9 cellular contexts compared by ENCODE assay signal in genomic region chr6:162856885-162857284, GRCh38.
DNase-seq lines count a peak whose midpoint lies in the region; ATAC-seq lines count a peak whose summit lies in the region.
"Had no signal": no experiment of that assay in that cellular context is flagged by ENCODE, and none has a peak within 500 bp of the region (broad histone marks: within the 10 kb centered on the region; RNA-seq: fewer than 3 reads in every experiment).

No MANE protein-coding gene starts in this region.

- H3K27me3 Mint-ChIP-seq in activated CD4-positive, alpha-beta memory T cell treated with anti-CD3 and anti-CD28 coated beads, Interleukin-2, amount 10 ng/mL, durations not matched to agents 7 days and 5 days = no peaks in the 10 kb centered on the region
- H3K27me3 Mint-ChIP-seq: B cell had no signal

- POLR2A ChIA-PET in activated CD4-positive, alpha-beta memory T cell treated with anti-CD3 and anti-CD28 coated beads, Interleukin-2, amount 10 ng/mL, durations not matched to agents 7 days and 5 days (lab: Charles Lee) = no interaction called here

- no peaks in the 10 kb centered on the region for H3K36me3 ChIP-seq in NT2/D1 (ENCODE audit: insufficient read depth, insufficient read length, low read length)
- no peaks in the 10 kb centered on the region for H3K36me3 ChIP-seq in endocrine pancreas (ENCODE audit: control insufficient read depth, insufficient read depth, low read length)

- no peaks in the 10 kb centered on the region for H3K36me3 Mint-ChIP-seq in activated CD4-positive, alpha-beta memory T cell treated with anti-CD3 and anti-CD28 coated beads, Interleukin-2, amount 10 ng/mL, durations not matched to agents 7 days and 5 days (ENCODE audit: low read depth)

- H3K9me3 Mint-ChIP-seq in activated CD4-positive, alpha-beta memory T cell treated with anti-CD3 and anti-CD28 coated beads, Interleukin-2, amount 10 ng/mL, durations not matched to agents 7 days and 5 days = no peaks in the 10 kb centered on the region

- no peaks in the 10 kb centered on the region for H3K4me1 Mint-ChIP-seq in activated CD4-positive, alpha-beta memory T cell treated with anti-CD3 and anti-CD28 coated beads, Interleukin-2, amount 10 ng/mL, durations not matched to agents 7 days and 5 days
- H3K4me1 Mint-ChIP-seq: B cell had no signal

- peak; percentile 4 for DNase-seq in NCI-H446 treated with DMSO at 0.1 percent for 48 hours (lab: John Stamatoyannopoulos, UW)
- DNase-seq in NCI-H446 (lab: John Stamatoyannopoulos, UW) = no peak
- peak; percentile 83 for DNase-seq in NT2/D1 (ENCODE audit: low read depth, low spot score)
- peak; percentile 16 to 39 for DNase-seq in lung microvascular endothelial cell (ENCODE audit: low read depth in 2 of 2)
- no peak for DNase-seq in activated CD4-positive, alpha-beta memory T cell treated with anti-CD3 and anti-CD28 coated beads, Interleukin-2, amount 10 ng/mL, durations not matched to agents 7 days and 5 days

- CTCF ChIA-PET in activated CD4-positive, alpha-beta memory T cell treated with anti-CD3 and anti-CD28 coated beads, Interleukin-2, amount 10 ng/mL, durations not matched to agents 7 days and 5 days (lab: Charles Lee) = no interaction called here

- H3K27me3 ChIP-seq in NT2/D1 (ENCODE audit: insufficient read depth, insufficient read length) (no peaks in the 10 kb centered on the region), endocrine pancreas (ENCODE audit: control insufficient read depth, insufficient read depth, low read length) (no peaks in the 10 kb centered on the region)

- H3K9me3 ChIP-seq in NT2/D1 (ENCODE audit: insufficient read depth, low read length) (peaks cover 11% of the 10 kb centered on the region; the same call in 1 of the 2 replicates), endocrine pancreas (ENCODE audit: control insufficient read depth, low read length) (no peaks in the 10 kb centered on the region)

- no peak overlapping the region for H3K9ac ChIP-seq in NT2/D1 (ENCODE audit: insufficient read length, low read depth)
- no peak overlapping the region for H3K9ac ChIP-seq in endocrine pancreas (ENCODE audit: control insufficient read depth, insufficient read depth, low read length)

- H3K4me1 ChIP-seq in NT2/D1 (ENCODE audit: insufficient read depth, insufficient read length) = no peaks in the 10 kb centered on the region
- H3K4me1 ChIP-seq in endocrine pancreas (ENCODE audit: control insufficient read depth, insufficient read depth, low read length) = no peaks in the 10 kb centered on the region

- no peak overlapping the region for H3K4me3 Mint-ChIP-seq in activated CD4-positive, alpha-beta memory T cell treated with anti-CD3 and anti-CD28 coated beads, Interleukin-2, amount 10 ng/mL, durations not matched to agents 7 days and 5 days
- H3K4me3 Mint-ChIP-seq: B cell had no signal

- no peak overlapping the region for H3K27ac Mint-ChIP-seq in activated CD4-positive, alpha-beta memory T cell treated with anti-CD3 and anti-CD28 coated beads, Interleukin-2, amount 10 ng/mL, durations not matched to agents 7 days and 5 days
- H3K27ac Mint-ChIP-seq: B cell had no signal

- ATAC-seq in GM21447 (IDR thresholded peaks at IDR 0.05; ENCODE audit: unreplicated experiment) = no peak
- no peak for ATAC-seq in GM18517 (IDR thresholded peaks at IDR 0.05; ENCODE audit: unreplicated experiment)

- H3K4me3 ChIP-seq in NT2/D1 (ENCODE audit: insufficient read length, low read depth) = no peak overlapping the region
- H3K4me3 ChIP-seq in endocrine pancreas (ENCODE audit: control insufficient read depth, insufficient read depth, low read length) = peak overlapping the region; percentile 67

Comparison
In these comparisons a context has a peak if more than half of its experiments do, and no peak if none do; other contexts are left out.
1. DNase-seq: peak in NCI-H446 treated with DMSO at 0.1 percent for 48 hours (single experiment), NT2/D1 (single experiment) and lung microvascular endothelial cell (2 of 2); none in NCI-H446 (0 of 2) and activated CD4-positive, alpha-beta memory T cell treated with anti-CD3 and anti-CD28 coated beads, Interleukin-2, amount 10 ng/mL, durations not matched to agents 7 days and 5 days (single experiment).